Comparison of ENCODE assay signal across 17 cellular contexts in genomic region chr5:2278825-2279224, GRCh38.
DNase-seq lines count a peak whose midpoint lies in the region; ATAC-seq and TF ChIP-seq lines count a peak whose summit lies in the region.
"Had no signal": no experiment of that assay in that cellular context is flagged by ENCODE, and none has a peak within 500 bp of the region (broad histone marks: within the 10 kb centered on the region; RNA-seq: fewer than 3 reads in every experiment).

No MANE protein-coding gene starts in this region.

- H3K4me1 Mint-ChIP-seq in endodermal cell, result peaks cover 10% of the 10 kb centered on the region
- H3K4me1 Mint-ChIP-seq: CD14-positive monocyte had no signal

- no peaks in the 10 kb centered on the region for H3K79me2 ChIP-seq in parathyroid adenoma

- H3K9me3 ChIP-seq in endodermal cell (ENCODE audit: control insufficient read depth, low read length) (no peaks in the 10 kb centered on the region), parathyroid adenoma (ENCODE audit: control insufficient read depth, low read length) (no peaks in the 10 kb centered on the region), upper lobe of right lung (no peaks in the 10 kb centered on the region)

- DNase-seq in NCI-H82 (lab: John Stamatoyannopoulos, UW) (peak; percentile 2), NCI-H82 treated with DMSO at 0.1 percent for 48 hours (lab: John Stamatoyannopoulos, UW; ENCODE audit: unreplicated experiment) (no peak), endodermal cell (no peak), upper lobe of right lung (peak; percentile 25), NCI-H1417 (lab: John Stamatoyannopoulos, UW) (no peak)
- DNase-seq: CD8-positive, alpha-beta T cell; COR-L47; DND-41; GF-D8; GOT3; H9 had no signal

- H3K27me3 ChIP-seq in endodermal cell (ENCODE audit: control insufficient read depth, insufficient read depth, low read length, poor library complexity, severe bottlenecking) (no peaks in the 10 kb centered on the region), parathyroid adenoma (ENCODE audit: control insufficient read depth, insufficient read depth, low read length) (no peaks in the 10 kb centered on the region), upper lobe of right lung (no peaks in the 10 kb centered on the region)

- no peak overlapping the region for H3K9ac ChIP-seq in endodermal cell (ENCODE audit: extremely low read depth, low read length, poor library complexity, severe bottlenecking)
- no peak overlapping the region for H3K9ac ChIP-seq in parathyroid adenoma

- H2AFZ ChIP-seq in parathyroid adenoma, result no peak overlapping the region

- H3K4me3 ChIP-seq in endodermal cell (ENCODE audit: low read length), result no peak overlapping the region
- H3K4me3 ChIP-seq in parathyroid adenoma (ENCODE audit: low read depth, low read length), result peak overlapping the region; percentile 5
- H3K4me3 ChIP-seq in upper lobe of right lung, result no peak overlapping the region

- ATAC-seq in upper lobe of right lung (no peak), GM21447 (IDR thresholded peaks at IDR 0.05; ENCODE audit: unreplicated experiment) (no peak), GM19324 (IDR thresholded peaks at IDR 0.05; ENCODE audit: low FRiP score, unreplicated experiment) (no peak)
- ATAC-seq: CD8-positive, alpha-beta T cell; HepG2 had no signal

- no peak for TF ChIP-seq CTCF in endodermal cell (conservative IDR thresholded peaks at IDR 0.05)
- TF ChIP-seq CTCF in parathyroid adenoma (IDR thresholded peaks at IDR 0.05), result no peak
- TF ChIP-seq CTCF in upper lobe of right lung (IDR thresholded peaks at IDR 0.05), result no peak

- no peak overlapping the region for H3K27ac Mint-ChIP-seq in endodermal cell
- H3K27ac Mint-ChIP-seq: CD14-positive monocyte; CD8-positive, alpha-beta T cell had no signal

- H3K36me3 Mint-ChIP-seq in endodermal cell (ENCODE audit: low read depth), result no peaks in the 10 kb centered on the region
- H3K36me3 Mint-ChIP-seq: CD14-positive monocyte; CD8-positive, alpha-beta T cell had no signal

- no peaks in the 10 kb centered on the region for H3K9me3 Mint-ChIP-seq in endodermal cell
- H3K9me3 Mint-ChIP-seq: CD8-positive, alpha-beta T cell; H9 had no signal

- H3K4me2 ChIP-seq in parathyroid adenoma (ENCODE audit: low read length), result no peak overlapping the region

- H3K36me3 ChIP-seq in endodermal cell (ENCODE audit: control insufficient read depth, insufficient read depth, low read length), result no peaks in the 10 kb centered on the region
- H3K36me3 ChIP-seq in parathyroid adenoma (ENCODE audit: control insufficient read depth, insufficient read depth, low read length), result no peaks in the 10 kb centered on the region
- H3K36me3 ChIP-seq in upper lobe of right lung, result no peaks in the 10 kb centered on the region

- peak overlapping the region; percentile 90 for H3K27ac ChIP-seq in endodermal cell (ENCODE audit: low read depth, low read length)
- no peak overlapping the region for H3K27ac ChIP-seq in parathyroid adenoma
- H3K27ac ChIP-seq in upper lobe of right lung, result no peak overlapping the region
- H3K27ac ChIP-seq: 22Rv1 had no signal

- no peak overlapping the region for H3K4me3 Mint-ChIP-seq in endodermal cell
- H3K4me3 Mint-ChIP-seq: CD14-positive monocyte; CD8-positive, alpha-beta T cell; H9 had no signal

- intact Hi-C loops in upper lobe of right lung (cut with DNase I), result no loop called here

- WGBS in endodermal cell (ENCODE audit: insufficient coverage in 1 of 2, insufficient read length in 1 of 2), 2 experiments, result 79 to 85% methylated on average over 7 to 18 of the region's 20 CpGs

- peaks cover 2% of the 10 kb centered on the region for H3K27me3 Mint-ChIP-seq in endodermal cell (ENCODE audit: insufficient read depth)

- H3K4me1 ChIP-seq in endodermal cell (ENCODE audit: control insufficient read depth, insufficient read depth, low read length) (peaks cover 2% of the 10 kb centered on the region), parathyroid adenoma (no peaks in the 10 kb centered on the region), upper lobe of right lung (no peaks in the 10 kb centered on the region)

Comparison
In these comparisons a context has a peak if more than half of its experiments do, and no peak if none do; other contexts are left out.
1. DNase-seq: peak in NCI-H82 (single experiment) and upper lobe of right lung (single experiment); none in NCI-H82 treated with DMSO at 0.1 percent for 48 hours (single experiment), endodermal cell (single experiment) and NCI-H1417 (0 of 3).